Comparison of ENCODE assay signal across 8 cellular contexts in the genomic region with DNA sequence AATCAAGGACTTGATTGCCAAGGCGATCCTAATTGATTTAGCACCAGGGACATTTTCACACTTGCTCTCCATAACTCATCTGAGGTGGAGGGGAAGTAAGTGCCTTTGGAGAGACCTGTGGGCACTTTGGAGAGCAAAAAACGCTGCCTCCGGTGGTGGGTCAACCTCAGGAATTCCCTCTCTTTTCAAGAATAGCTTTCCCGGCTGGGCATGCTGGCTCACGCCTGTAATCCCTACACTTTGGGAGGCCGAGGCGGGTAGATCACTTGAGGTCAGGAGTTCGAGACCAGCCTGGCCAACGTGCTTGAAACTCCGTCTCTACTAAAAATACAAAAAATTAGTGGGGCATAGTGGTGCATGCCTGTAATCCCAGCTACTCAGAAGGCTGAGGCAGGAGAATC. TPM values are rescaled to one million over a fixed set of nuclear protein-coding genes. Genes with fewer than 3 reads are reported as not detected.
A peak's percentile ranks its signal among the peaks of the same experiment; 100 is the strongest.
DNase-seq lines count a peak whose midpoint lies in the region; ATAC-seq and TF ChIP-seq lines count a peak whose summit lies in the region.

No MANE protein-coding gene starts in this region.

- no peaks in the 10 kb centered on the region for H3K9me3 Mint-ChIP-seq in Calu3 (ENCODE audit: low read depth, unreplicated experiment)

- H3K27ac ChIP-seq in OCI-LY7 (ENCODE audit: low read depth, low read length, poor library complexity, severe bottlenecking) (peak overlapping the region; percentile 89), coronary artery (peak overlapping the region; percentile 85 to 98), prostate gland (peak overlapping the region; percentile 89)

- 25% methylated on average over 10 of the region's 10 CpGs for WGBS in prostate gland

- no peaks in the 10 kb centered on the region for H3K27me3 Mint-ChIP-seq in Calu3 (ENCODE audit: unreplicated experiment)

- H3K4me1 Mint-ChIP-seq in Calu3 (ENCODE audit: low read depth, unreplicated experiment): peaks cover 36% of the 10 kb centered on the region

- H3K27ac Mint-ChIP-seq in Calu3 (ENCODE audit: unreplicated experiment): peak overlapping the region; percentile 92

- intact Hi-C loops in Calu3 (cut with micrococcal nuclease; ENCODE audit: unreplicated experiment) (loop anchor here (2.0 to 5.0 kb wide), 2 partner anchors 33 to 55 kb away; no protein-coding TSS in a partner anchor), OCI-LY7 (cut with micrococcal nuclease; ENCODE audit: unreplicated experiment) (no loop called here), prostate gland (cut with DNase I) (no loop called here), left colon (cut with DNase I, micrococcal nuclease) (no loop called here)

- no peak for TF ChIP-seq POLR2A in prostate gland (IDR thresholded peaks at IDR 0.05)

- H2AFZ ChIP-seq in OCI-LY7 (ENCODE audit: low read length): peak overlapping the region; percentile 86

- no peak for ATAC-seq in HG03095 (IDR thresholded peaks at IDR 0.05; ENCODE audit: unreplicated experiment)
- ATAC-seq in HG02763 (IDR thresholded peaks at IDR 0.05; ENCODE audit: unreplicated experiment): no peak
- ATAC-seq in left colon: no peak

- H3K4me2 ChIP-seq in OCI-LY7 (ENCODE audit: low read length): peak overlapping the region; percentile 92

- no peaks in the 10 kb centered on the region for H3K9me2 ChIP-seq in OCI-LY7 (ENCODE audit: insufficient read depth, low read length)

- peaks cover 16% of the 10 kb centered on the region; the same call in 1 of the 2 replicates for H3K79me2 ChIP-seq in OCI-LY7 (ENCODE audit: insufficient read depth, low read depth, low read length)

- H3K36me3 Mint-ChIP-seq in Calu3 (ENCODE audit: insufficient read depth, unreplicated experiment): peaks cover 30% of the 10 kb centered on the region

- H3K36me3 ChIP-seq in OCI-LY7 (ENCODE audit: insufficient read depth, low read length): no peaks in the 10 kb centered on the region
- no peaks in the 10 kb centered on the region for H3K36me3 ChIP-seq in prostate gland

- H4K20me1 ChIP-seq in OCI-LY7 (ENCODE audit: insufficient read depth, low read length): no peaks in the 10 kb centered on the region

- H3K9me3 ChIP-seq in OCI-LY7 (ENCODE audit: low read length) (no peaks in the 10 kb centered on the region), prostate gland (no peaks in the 10 kb centered on the region)

- H3K4me1 ChIP-seq in OCI-LY7 (ENCODE audit: insufficient read depth, low read length, poor library complexity, severe bottlenecking) (peaks cover 60% of the 10 kb centered on the region), prostate gland (replicated peaks) (no peaks in the 10 kb centered on the region)

- no peak for DNase-seq in Calu3
- no peak for DNase-seq in OCI-LY7 (ENCODE audit: low spot score)
- DNase-seq in coronary artery (ENCODE audit: low spot score): no peak
- no peak for DNase-seq in prostate gland (ENCODE audit: low spot score)
- DNase-seq in left colon: no peak
- DNase-seq in NCI-H2029 (lab: John Stamatoyannopoulos, UW): no peak

- peak overlapping the region; percentile 92 for H3K4me3 Mint-ChIP-seq in Calu3 (ENCODE audit: low read depth, unreplicated experiment)

- TF ChIP-seq CTCF in Calu3 (IDR thresholded peaks at IDR 0.05; ENCODE audit: unreplicated experiment) (no peak), OCI-LY7 (conservative IDR thresholded peaks at IDR 0.05; ENCODE audit: low read length) (peak; percentile 54), coronary artery (IDR thresholded peaks at IDR 0.05) (no peak), prostate gland (IDR thresholded peaks at IDR 0.05) (no peak)

- H3K4me3 ChIP-seq in OCI-LY7 (ENCODE audit: low read depth, low read length, poor library complexity, severe bottlenecking): peak overlapping the region; percentile 88
- peak overlapping the region; percentile 45 for H3K4me3 ChIP-seq in coronary artery
- no peak overlapping the region for H3K4me3 ChIP-seq in prostate gland

- BruUV-seq in Calu3 (replicated peaks; lab: Mats Ljungman, UMichigan) (no TSS peak), OCI-LY7 (replicated peaks; lab: Mats Ljungman, UMichigan) (no TSS peak)

- no peaks in the 10 kb centered on the region for H3K27me3 ChIP-seq in prostate gland (replicated peaks; ENCODE audit: insufficient read depth)

- CTCF ChIA-PET in Calu3 (lab: Charles Lee): interaction anchor here (0.9 kb wide), 1 partner anchor 100 kb away, joined by 3 read pairs; the partner anchor contains the start of gene NCBP2L
- CTCF ChIA-PET in OCI-LY7 (lab: Charles Lee; ENCODE audit: unreplicated experiment): interaction anchor here (2.6 kb wide), 1 partner anchor 39 kb away, joined by 10 read pairs; no protein-coding TSS in a partner anchor

- POLR2A ChIA-PET in OCI-LY7 (lab: Charles Lee): interaction anchor here (0.9 to 9.3 kb wide), 4 partner anchors 29 to 50 kb away, joined by 4 to 121 read pairs (median 4); partner anchors contain the start of gene PRPS1

RNA-seq across cellular contexts. Expression of gene PRPS1, which starts 49.2 kb away (rescaled TPM):
- total RNA-seq in Calu3 (2022) (62.5 and 72.5 TPM in 2 replicates), OCI-LY7 (2022) (80.0 and 88.3 TPM in 2 replicates), prostate gland (10 to 100 TPM; 37.5 to 37.6 TPM), left colon (1 to 10 TPM; 8.1 to 9.4 TPM)
- total RNA-seq in OCI-LY7 (2014; rRNA removed; shearing (Covaris generic)): 57.1 and 74.0 TPM in 2 replicates

Comparison
In these comparisons a context has a peak if more than half of its experiments do, and no peak if none do; other contexts are left out.
1. H3K4me3 ChIP-seq: peak in OCI-LY7 (single experiment) and coronary artery (single experiment); none in prostate gland (0 of 2).
2. Peak in every context shown above with its lines, with median percentiles within 50 percentile points of each other: H3K27ac ChIP-seq.